Comparison of ENCODE assay signal across 8 cellular contexts in genomic region chr17:32444301-32445074, GRCh38. TPM values are rescaled to one million over a fixed set of nuclear protein-coding genes. Genes with fewer than 3 reads are reported as not detected.
DNase-seq lines count a peak whose midpoint lies in the region; ATAC-seq, FAIRE-seq and TF ChIP-seq lines count a peak whose summit lies in the region.

TSS of gene PSMD11 (plus strand) at chr17:32444510. CDS start at chr17:32444524, 14 bp downstream.

- H3K9ac ChIP-seq in keratinocyte (ENCODE audit: control insufficient read depth, extremely low read depth, insufficient read depth, low read length), result peak within 1 kb of the TSS; percentile 89

- H3K4me3 ChIP-seq in keratinocyte (ENCODE audit: control insufficient read depth in 2 of 3, extremely low read depth in 1 of 3, insufficient read depth in 2 of 3, low read depth in 1 of 3, low read length in 3 of 3), result peak within 1 kb of the TSS; percentile 87 to 100 (median 96)

- peaks cover 10% of the 10 kb centered on the region for H4K20me1 ChIP-seq in keratinocyte (ENCODE audit: control insufficient read depth, extremely low read depth, insufficient read depth, low read length)

- DNase-seq in AML-193 (lab: John Stamatoyannopoulos, UW) (peak; percentile 97 to 98), NCI-H446 treated with DMSO at 0.1 percent for 48 hours (lab: John Stamatoyannopoulos, UW) (peak; percentile 86), cerebellar nuclear complex (lab: John Stamatoyannopoulos, UW) (peak; percentile 53 to 91), keratinocyte (ENCODE audit: low read depth, low spot score) (peak; percentile 54)
- peak; percentile 98 for DNase-seq in activated CD4-positive, CD25-positive, alpha-beta regulatory T cell treated with anti-CD3 and anti-CD28 coated beads, Interleukin-2, amount 50 U/mL, for 72 hours
- peak; percentile 98 for DNase-seq in stimulated activated CD4-positive, alpha-beta T cell treated with anti-CD3 and anti-CD28 coated beads, Interleukin-15, amount 100 ng/mL, for 1 hour (ENCODE audit: low read depth in 1 of 2, low spot score in 1 of 2)

- dilution Hi-C loops in keratinocyte (cut with MboI; ENCODE audit: extremely low pct_ligation_motif_present, low sequenced_read_pairs), result no loop called here

- TF ChIP-seq CTCF in keratinocyte (optimal IDR thresholded peaks at IDR 0.05 in 1 of 3, IDR thresholded peaks at IDR 0.05 in 1 of 3, conservative IDR thresholded peaks at IDR 0.05 in 1 of 3; ENCODE audit: extremely low read depth in 1 of 3, insufficient read depth in 2 of 3, low read length in 3 of 3), result peak in 2 of 3 experiments; percentile 77 to 91

- peak within 1 kb of the TSS; percentile 96 for H2AFZ ChIP-seq in keratinocyte (ENCODE audit: control insufficient read depth, low read length)

- FAIRE-seq in keratinocyte (lab: Jason Lieb, UNC), result no peak

- no peaks in the 10 kb centered on the region for H3K27me3 ChIP-seq in keratinocyte (ENCODE audit: control insufficient read depth, extremely low read depth, insufficient read depth, low read length)

- peaks cover 11% of the 10 kb centered on the region for H3K4me1 ChIP-seq in keratinocyte (ENCODE audit: control insufficient read depth, extremely low read depth, insufficient read depth, low read length)

- H3K36me3 ChIP-seq in keratinocyte (ENCODE audit: control insufficient read depth in 2 of 2, extremely low read depth in 1 of 2, insufficient read depth in 2 of 2, low read length in 2 of 2), result peaks cover 5 to 9% of the 10 kb centered on the region in 2 experiments

- no peaks in the 10 kb centered on the region for H3K9me3 ChIP-seq in keratinocyte (ENCODE audit: control insufficient read depth, low read depth, low read length)

- peaks cover 49% of the 10 kb centered on the region for H3K79me2 ChIP-seq in keratinocyte (ENCODE audit: control insufficient read depth, insufficient read depth, low read length)

- no peaks in the 10 kb centered on the region for H3K9me1 ChIP-seq in keratinocyte (ENCODE audit: control insufficient read depth, extremely low read depth, insufficient read depth, low read length)

- peak within 1 kb of the TSS; percentile 98 for H3K4me2 ChIP-seq in keratinocyte (ENCODE audit: control insufficient read depth, extremely low read depth, insufficient read depth, low read depth, low read length)

- ATAC-seq in GM19035 (IDR thresholded peaks at IDR 0.05; ENCODE audit: unreplicated experiment) (peak; percentile 93), HG03354 (IDR thresholded peaks at IDR 0.05; ENCODE audit: poor library complexity, severe bottlenecking, unreplicated experiment) (peak; percentile 95)

- H3K27ac ChIP-seq in keratinocyte (ENCODE audit: control insufficient read depth, insufficient read depth, low read length), result peak within 1 kb of the TSS; percentile 85

RNA-seq across cellular contexts. Expression of gene PSMD11, which starts in this region (rescaled TPM):
- 85.5 to 121 TPM (median 103 TPM) in 3 replicates for polyA plus RNA-seq in keratinocyte
- polyA plus RNA-seq in keratinocyte (2011; ENCODE audit: low read depth), result 123 TPM
- polyA plus RNA-seq in keratinocyte (2011; cell fraction: cytosol; rRNA removed), result 65.1 and 85.6 TPM in 2 replicates
- 72.5 and 77.3 TPM in 2 replicates for polyA plus RNA-seq in keratinocyte (2011; cell fraction: nucleus; rRNA removed)
- polyA plus RNA-seq in keratinocyte (2012; ENCODE audit: low replicate concordance), result 88.6 and 123 TPM in 2 replicates
- polyA minus RNA-seq in keratinocyte, result 94.2 to 160 TPM (median 129 TPM) in 3 replicates
- polyA minus RNA-seq in keratinocyte (2011; cell fraction: cytosol; rRNA and poly(A)+ RNA removed), result 88.8 TPM
- polyA minus RNA-seq in keratinocyte (2011; cell fraction: nucleus; rRNA and poly(A)+ RNA removed), result 40.2 and 74.0 TPM in 2 replicates

Comparison
In these comparisons a context has a peak if more than half of its experiments do, and no peak if none do; other contexts are left out.
1. Peak in every context shown above with its lines: DNase-seq, ATAC-seq, H3K4me3 ChIP-seq and H3K27ac ChIP-seq.